8 cellular contexts compared by ENCODE assay signal in genomic region chr1:212284744-212285684, GRCh38.
A peak's percentile ranks its signal among the peaks of the same experiment; 100 is the strongest.
DNase-seq lines count a peak whose midpoint lies in the region; ATAC-seq lines count a peak whose summit lies in the region.

Gene PPP2R5A, plus strand, starts transcription at chr1:212285410. Its CDS starts 701 bp downstream, at chr1:212286111.

- H3K9me3 Mint-ChIP-seq in central memory CD8-positive, alpha-beta T cell = no peaks in the 10 kb centered on the region

- peak; percentile 97 for DNase-seq in AG08396 (ENCODE audit: low spot score)
- peak; percentile 99 for DNase-seq in NCI-H345 (lab: John Stamatoyannopoulos, UW)
- peak; percentile 92 to 99 (median 96) for DNase-seq in activated CD4-positive, CD25-positive, alpha-beta regulatory T cell (lab: John Stamatoyannopoulos, UW)
- DNase-seq in central memory CD8-positive, alpha-beta T cell (ENCODE audit: low spot score in 2 of 2) = peak; percentile 95 to 98
- peak; percentile 100 for DNase-seq in iris pigment epithelial cell (ENCODE audit: low read depth)
- DNase-seq in stimulated activated CD4-positive, alpha-beta T cell treated with anti-CD3 and anti-CD28 coated beads, Interleukin-12 subunit alpha, Interleukin-12 subunit beta, amount 100 ng/mL, for 4 hours = peak; percentile 96

- peak within 1 kb of the TSS; percentile 98 for H3K27ac Mint-ChIP-seq in central memory CD8-positive, alpha-beta T cell (ENCODE audit: low read depth)

- H3K27me3 Mint-ChIP-seq in central memory CD8-positive, alpha-beta T cell = no peaks in the 10 kb centered on the region

- peak; percentile 93 for ATAC-seq in GM18909 (IDR thresholded peaks at IDR 0.05; ENCODE audit: poor library complexity, unreplicated experiment)
- peak; percentile 92 for ATAC-seq in HG03196 (IDR thresholded peaks at IDR 0.05; ENCODE audit: unreplicated experiment)
- peak; percentile 88 for ATAC-seq in central memory CD8-positive, alpha-beta T cell (replicated peaks; ENCODE audit: extremely low read depth, poor library complexity, severe bottlenecking)

- H3K4me1 Mint-ChIP-seq in central memory CD8-positive, alpha-beta T cell = peaks cover 39% of the 10 kb centered on the region

- peak within 1 kb of the TSS; percentile 97 for H3K4me3 Mint-ChIP-seq in central memory CD8-positive, alpha-beta T cell

- H3K36me3 Mint-ChIP-seq in central memory CD8-positive, alpha-beta T cell (ENCODE audit: insufficient read depth) = peaks cover 23% of the 10 kb centered on the region

Comparison
In these comparisons a context has a peak if more than half of its experiments do, and no peak if none do; other contexts are left out.
1. Peak in every context shown above with its lines: DNase-seq and ATAC-seq.